In the genomic region with DNA sequence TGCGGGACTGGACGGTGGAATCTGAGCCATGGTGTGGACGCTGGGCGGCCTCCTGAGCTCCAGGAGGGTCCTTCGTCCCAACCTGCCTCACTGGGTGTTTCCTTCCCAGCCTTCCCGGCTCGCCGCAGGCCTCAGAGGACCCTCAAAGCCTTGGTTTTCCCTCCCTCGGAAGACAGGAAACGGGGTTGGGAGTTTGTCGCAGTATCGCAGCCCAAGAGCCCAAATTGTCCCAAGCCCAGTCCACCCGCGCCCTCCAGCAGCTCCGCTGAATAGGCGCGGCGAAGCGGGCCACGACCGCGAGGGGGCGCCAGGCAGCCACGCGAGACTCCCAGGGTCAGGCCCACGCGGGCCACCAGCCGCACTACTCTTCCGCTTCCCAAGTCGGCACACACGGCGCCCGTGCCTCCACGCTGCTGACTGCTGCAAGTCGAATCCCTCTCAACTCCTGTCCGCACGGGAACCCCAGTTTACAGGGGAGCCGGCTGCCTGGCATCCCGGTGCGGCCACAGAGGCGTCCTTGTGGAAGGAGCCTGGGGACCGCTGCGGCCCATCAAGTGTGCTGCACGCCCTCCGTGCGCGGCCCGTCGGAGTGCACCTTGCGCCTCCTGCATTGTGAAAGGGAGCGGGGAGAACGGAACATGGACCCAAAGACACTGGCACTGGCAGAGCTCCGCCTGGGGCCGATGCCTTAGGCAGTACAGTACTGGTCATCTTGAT, we compare ENCODE assay signal across 8 cellular contexts. TPM values are rescaled to one million over a fixed set of nuclear protein-coding genes. Genes with fewer than 3 reads are reported as not detected.
DNase-seq lines count a peak whose midpoint lies in the region; ATAC-seq, FAIRE-seq and TF ChIP-seq lines count a peak whose summit lies in the region.

No MANE protein-coding gene starts in this region.

- POLR2A ChIA-PET in endothelial cell of umbilical vein (lab: Charles Lee) = interaction anchor here (1.4 to 1.8 kb wide), 4 partner anchors 53 to 230 kb away, joined by 4 to 6 read pairs (median 4); a partner anchor contains a TSS

- no peak for FAIRE-seq in endothelial cell of umbilical vein (lab: Jason Lieb, UNC)

- CTCF ChIA-PET in endothelial cell of umbilical vein (lab: Charles Lee) = interaction anchor here (0.6 to 7.2 kb wide), 40 partner anchors 8 to 944 kb away, joined by 3 to 189 read pairs (median 4); a partner anchor contains a TSS

- H3K9ac ChIP-seq in endothelial cell of umbilical vein (replicated peaks; ENCODE audit: extremely low read depth, insufficient read depth, low read length) = no peak overlapping the region

- BruUV-seq in endothelial cell of umbilical vein (replicated peaks; lab: Mats Ljungman, UMichigan) = no TSS peak

- peaks cover 9% of the 10 kb centered on the region for H3K4me1 ChIP-seq in endothelial cell of umbilical vein (ENCODE audit: control insufficient read depth, extremely low read depth, insufficient read depth, low read length)

- peak overlapping the region; percentile 52 for H3K4me3 ChIP-seq in GM12865 (ENCODE audit: low read depth, low read length)
- peak overlapping the region in 2 of 3 experiments; percentile 16 to 26 for H3K4me3 ChIP-seq in endothelial cell of umbilical vein (replicated peaks in 1 of 3; ENCODE audit: insufficient read depth in 1 of 3, low read depth in 1 of 3, low read length in 3 of 3)

- H3K4me2 ChIP-seq in endothelial cell of umbilical vein (ENCODE audit: insufficient read depth, low read length) = peak overlapping the region; percentile 62

- no peak overlapping the region for H3K27ac ChIP-seq in endothelial cell of umbilical vein (ENCODE audit: insufficient read depth, low read depth, low read length)

- peak overlapping the region; percentile 90 for H2AFZ ChIP-seq in endothelial cell of umbilical vein (ENCODE audit: low read depth, low read length)

- intact Hi-C loops in endothelial cell of umbilical vein (cut with micrococcal nuclease) = loop anchor here (1.0 to 2.0 kb wide), 7 partner anchors 31 to 413 kb away; a partner anchor contains a TSS

- peak; percentile 72 for ATAC-seq in HG03045 (IDR thresholded peaks at IDR 0.05; ENCODE audit: unreplicated experiment)

- H3K36me3 ChIP-seq in endothelial cell of umbilical vein (ENCODE audit: control insufficient read depth in 2 of 2, extremely low read depth in 1 of 2, insufficient read depth in 2 of 2, low read length in 2 of 2) = no peaks in the 10 kb centered on the region

- dilution Hi-C loops in endothelial cell of umbilical vein (cut with MboI; ENCODE audit: extremely low pct_ligation_motif_present, low sequenced_read_pairs) = no loop called here

- DNase-seq in GM12865 (ENCODE audit: low read depth) (peak; percentile 88), NOMO-1 (lab: John Stamatoyannopoulos, UW; ENCODE audit: unreplicated experiment in 2 of 2) (peak; percentile 76 to 83), endothelial cell of umbilical vein (ENCODE audit: low read depth, low spot score) (peak; percentile 70), mucosa of gallbladder (ENCODE audit: low spot score) (peak; percentile 87), OCI-M2 (lab: John Stamatoyannopoulos, UW; ENCODE audit: unreplicated experiment) (no peak)
- DNase-seq in activated CD8-positive, alpha-beta memory T cell treated with anti-CD3 and anti-CD28 coated beads, Interleukin-2, amount 50 U/mL, for 24 hours (ENCODE audit: extremely low read depth) = peak; percentile 68
- DNase-seq in stimulated activated CD8-positive, alpha-beta memory T cell treated with anti-CD3 and anti-CD28 coated beads, Interleukin-2, amount 100 ng/mL, for 1 hour (ENCODE audit: low read depth in 2 of 2) = peak; percentile 76 to 85

- H3K27me3 ChIP-seq in endothelial cell of umbilical vein (ENCODE audit: control insufficient read depth in 2 of 2, insufficient read depth in 2 of 2, low read length in 2 of 2) = no peaks in the 10 kb centered on the region

- no peak for TF ChIP-seq POLR2A in endothelial cell of umbilical vein (IDR thresholded peaks at IDR 0.05; ENCODE audit: low read depth, low read length)

- H3K9me1 ChIP-seq in endothelial cell of umbilical vein (replicated peaks; ENCODE audit: control insufficient read depth, extremely low read depth, insufficient read depth, low read length) = no peaks in the 10 kb centered on the region

- H3K9me3 ChIP-seq in endothelial cell of umbilical vein (replicated peaks; ENCODE audit: control insufficient read depth, insufficient read depth, low read length) = no peaks in the 10 kb centered on the region

- TF ChIP-seq CTCF in GM12865 (IDR thresholded peaks at IDR 0.05; ENCODE audit: insufficient read depth, low read depth, low read length, missing control alignments) (peak; percentile 99), endothelial cell of umbilical vein (IDR thresholded peaks at IDR 0.05; ENCODE audit: extremely low read depth in 1 of 2, insufficient read depth in 1 of 2, low read depth in 1 of 2, low read length in 2 of 2) (peak; percentile 96 to 98)

- H4K20me1 ChIP-seq in endothelial cell of umbilical vein (replicated peaks; ENCODE audit: control insufficient read depth, extremely low read depth, insufficient read depth, low read length) = no peaks in the 10 kb centered on the region

- H3K79me2 ChIP-seq in endothelial cell of umbilical vein (ENCODE audit: control insufficient read depth, insufficient read depth, low read length) = no peaks in the 10 kb centered on the region

TF ChIP-seq in endothelial cell of umbilical vein, 7 proteins besides CTCF, POLR2A, EP300 and RAD21:
- TF ChIP-seq EZH2 (IDR thresholded peaks at IDR 0.05; ENCODE audit: borderline replicate concordance, low read depth, low read length, severe bottlenecking) = no peak
- no peak for TF ChIP-seq GATA2 (IDR thresholded peaks at IDR 0.05; ENCODE audit: insufficient read depth, insufficient read length, low read depth, low read length)
- peak; percentile 38 for TF ChIP-seq MYC (IDR thresholded peaks at IDR 0.05; ENCODE audit: low read depth, low read length)
- no peak for TF ChIP-seq FOS (IDR thresholded peaks at IDR 0.05; ENCODE audit: borderline replicate concordance, insufficient read depth, low read length)
- no peak for TF ChIP-seq JUN (IDR thresholded peaks at IDR 0.05; ENCODE audit: borderline replicate concordance, insufficient read depth, insufficient read length, low read depth)
- TF ChIP-seq, protein P1, sequence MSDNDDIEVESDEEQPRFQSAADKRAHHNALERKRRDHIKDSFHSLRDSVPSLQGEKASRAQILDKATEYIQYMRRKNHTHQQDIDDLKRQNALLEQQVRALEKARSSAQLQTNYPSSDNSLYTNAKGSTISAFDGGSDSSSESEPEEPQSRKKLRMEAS (IDR thresholded peaks at IDR 0.05; ENCODE audit: insufficient read depth, insufficient read length) = no peak
- peak; percentile 49 for TF ChIP-seq POLR2AphosphoS5 (IDR thresholded peaks at IDR 0.05; ENCODE audit: insufficient read depth, low read depth, low read length)

RNA-seq across cellular contexts. Expression of a gene that starts 40.4 kb away (rescaled TPM):
- total RNA-seq in endothelial cell of umbilical vein (1,031 and 1,108 TPM in 2 replicates), mucosa of gallbladder (88.6 TPM)
- polyA plus RNA-seq in endothelial cell of umbilical vein = 416 and 425 TPM in 2 replicates
- polyA plus RNA-seq in endothelial cell of umbilical vein (2011; cell fraction: cytosol; rRNA removed) = 293 and 339 TPM in 2 replicates
- polyA plus RNA-seq in endothelial cell of umbilical vein (2011; cell fraction: nucleus; rRNA removed) = 140 and 158 TPM in 2 replicates
- 703 and 761 TPM in 2 replicates for polyA plus RNA-seq in endothelial cell of umbilical vein (2012)
- polyA minus RNA-seq in endothelial cell of umbilical vein = 125 and 180 TPM in 2 replicates
- 119 TPM for polyA minus RNA-seq in endothelial cell of umbilical vein (2011; cell fraction: cytosol; rRNA and poly(A)+ RNA removed)
- 49.5 and 60.6 TPM in 2 replicates for polyA minus RNA-seq in endothelial cell of umbilical vein (2011; cell fraction: nucleus; rRNA and poly(A)+ RNA removed)

RNA-seq across cellular contexts. Expression of a gene that starts 50.4 kb away (rescaled TPM):
- total RNA-seq in endothelial cell of umbilical vein (not detected in 2 replicates), mucosa of gallbladder (not detected)
- polyA plus RNA-seq in endothelial cell of umbilical vein = 0.03 TPM in 1 of 2 replicates, not detected in the other
- polyA plus RNA-seq in endothelial cell of umbilical vein (2011; cell fraction: cytosol; rRNA removed) = not detected in 2 replicates
- 0.03 TPM in 1 of 2 replicates, not detected in the other for polyA plus RNA-seq in endothelial cell of umbilical vein (2011; cell fraction: nucleus; rRNA removed)
- polyA plus RNA-seq in endothelial cell of umbilical vein (2012) = not detected in 2 replicates
- polyA minus RNA-seq in endothelial cell of umbilical vein = not detected in 2 replicates
- polyA minus RNA-seq in endothelial cell of umbilical vein (2011; cell fraction: cytosol; rRNA and poly(A)+ RNA removed) = not detected
- polyA minus RNA-seq in endothelial cell of umbilical vein (2011; cell fraction: nucleus; rRNA and poly(A)+ RNA removed) = not detected in 2 replicates

RNA-seq across cellular contexts. Expression of a gene that starts 52.5 kb away (rescaled TPM):
- total RNA-seq in endothelial cell of umbilical vein (37.3 and 37.6 TPM in 2 replicates), mucosa of gallbladder (28.9 TPM)
- 75.2 and 135 TPM in 2 replicates for polyA plus RNA-seq in endothelial cell of umbilical vein
- 58.0 and 65.4 TPM in 2 replicates for polyA plus RNA-seq in endothelial cell of umbilical vein (2011; cell fraction: cytosol; rRNA removed)
- 27.1 and 37.8 TPM in 2 replicates for polyA plus RNA-seq in endothelial cell of umbilical vein (2011; cell fraction: nucleus; rRNA removed)
- polyA plus RNA-seq in endothelial cell of umbilical vein (2012) = 26.5 and 31.9 TPM in 2 replicates
- 18.2 and 23.0 TPM in 2 replicates for polyA minus RNA-seq in endothelial cell of umbilical vein
- polyA minus RNA-seq in endothelial cell of umbilical vein (2011; cell fraction: cytosol; rRNA and poly(A)+ RNA removed) = 4.2 TPM
- 7.0 and 9.6 TPM in 2 replicates for polyA minus RNA-seq in endothelial cell of umbilical vein (2011; cell fraction: nucleus; rRNA and poly(A)+ RNA removed)

Comparison
In these comparisons a context has a peak if more than half of its experiments do, and no peak if none do; other contexts are left out.
1. RNA of a gene that starts 40.4 kb away (total RNA-seq): 1,031 to 1,108 TPM in endothelial cell of umbilical vein; 88.6 TPM in mucosa of gallbladder (single experiment); every median in the first group is over 10 times any median in the second.